ENCODE assay signal across 8 cellular contexts in the genomic region with DNA sequence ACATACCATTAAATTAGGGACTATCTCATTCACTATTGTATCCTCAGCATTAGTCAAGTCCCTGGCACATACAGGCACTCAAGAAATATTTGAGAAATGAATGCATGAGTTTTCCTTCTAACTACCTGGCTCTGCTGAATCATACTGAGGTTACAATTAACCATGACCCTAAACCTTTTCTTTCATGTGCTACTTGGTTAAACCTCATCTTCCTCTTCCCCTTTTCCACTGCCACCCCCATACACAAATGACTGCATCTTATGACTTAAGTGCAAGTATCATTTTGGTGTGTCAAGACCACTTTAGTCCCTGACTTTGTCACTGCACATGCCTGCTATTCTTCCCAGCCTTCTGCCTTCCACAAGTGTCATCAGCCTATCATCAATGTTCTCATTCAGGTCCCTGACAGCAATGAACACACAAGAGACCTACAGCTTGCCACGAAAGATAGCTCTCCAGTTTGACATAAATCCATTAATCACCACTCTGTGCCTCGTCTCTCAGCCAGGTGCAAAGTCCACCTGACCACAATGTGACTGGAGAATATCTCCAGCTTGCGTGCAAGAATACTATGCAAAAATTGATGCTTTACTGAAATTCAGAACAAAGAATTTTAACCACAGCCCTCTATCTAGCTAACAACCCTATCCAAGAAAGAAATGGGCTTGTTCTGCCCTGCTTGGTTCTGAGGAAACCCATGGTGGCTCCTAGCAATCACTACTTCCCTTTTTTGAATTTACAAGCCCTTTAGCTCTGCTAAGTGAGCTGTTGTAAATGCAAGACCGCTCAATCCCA.
A peak's percentile ranks its signal among the peaks of the same experiment; 100 is the strongest.
DNase-seq lines count a peak whose midpoint lies in the region; ATAC-seq and TF ChIP-seq lines count a peak whose summit lies in the region.

No MANE protein-coding gene starts in this region.

- H3K36me3 Mint-ChIP-seq in activated CD4-positive, alpha-beta T cell treated with anti-CD3 and anti-CD28 coated beads, Interleukin-2, amount 10 ng/mL, durations not matched to agents 24 days and 14 days (ENCODE audit: low read depth) = peaks cover 3% of the 10 kb centered on the region
- no peaks in the 10 kb centered on the region for H3K36me3 Mint-ChIP-seq in immature natural killer cell

- H3K9me3 Mint-ChIP-seq in activated CD4-positive, alpha-beta T cell treated with anti-CD3 and anti-CD28 coated beads, Interleukin-2, amount 10 ng/mL, durations not matched to agents 24 days and 14 days = no peaks in the 10 kb centered on the region
- no peaks in the 10 kb centered on the region for H3K9me3 Mint-ChIP-seq in immature natural killer cell

- ATAC-seq in GM21825 (IDR thresholded peaks at IDR 0.05; ENCODE audit: unreplicated experiment) = peak; percentile 51
- ATAC-seq in SK-N-SH treated with all-trans-retinoic acid at 6 μM for 48 hours = peak; percentile 48

- H3K27me3 Mint-ChIP-seq in activated CD4-positive, alpha-beta T cell treated with anti-CD3 and anti-CD28 coated beads, Interleukin-2, amount 10 ng/mL, durations not matched to agents 24 days and 14 days = no peaks in the 10 kb centered on the region
- H3K27me3 Mint-ChIP-seq in immature natural killer cell (ENCODE audit: low read depth in 3 of 3) = peaks cover 0 to 3% (median 0%) of the 10 kb centered on the region in 3 donors

- H3K27ac ChIP-seq in coronary artery = no peak overlapping the region

- no peak for TF ChIP-seq CTCF in coronary artery (IDR thresholded peaks at IDR 0.05)

- H3K27ac Mint-ChIP-seq in activated CD4-positive, alpha-beta T cell treated with anti-CD3 and anti-CD28 coated beads, Interleukin-2, amount 10 ng/mL, durations not matched to agents 24 days and 14 days = peak overlapping the region; percentile 45
- peak overlapping the region in 2 of 6 donors; percentile 28 to 42 for H3K27ac Mint-ChIP-seq in immature natural killer cell

- H3K4me3 Mint-ChIP-seq in activated CD4-positive, alpha-beta T cell treated with anti-CD3 and anti-CD28 coated beads, Interleukin-2, amount 10 ng/mL, durations not matched to agents 24 days and 14 days = peak overlapping the region; percentile 36
- peak overlapping the region in 3 of 5 donors; percentile 3 to 42 (median 24) for H3K4me3 Mint-ChIP-seq in immature natural killer cell

- H3K4me1 Mint-ChIP-seq in activated CD4-positive, alpha-beta T cell treated with anti-CD3 and anti-CD28 coated beads, Interleukin-2, amount 10 ng/mL, durations not matched to agents 24 days and 14 days = peaks cover 54% of the 10 kb centered on the region
- H3K4me1 Mint-ChIP-seq in immature natural killer cell = peaks cover 52 to 81% of the 10 kb centered on the region in 2 donors

- no peak overlapping the region for H3K4me3 ChIP-seq in coronary artery

- intact Hi-C loops in activated CD4-positive, alpha-beta T cell treated with anti-CD3 and anti-CD28 coated beads, Interleukin-2, amount 10 ng/mL, durations not matched to agents 24 days and 14 days (cut with micrococcal nuclease) = loop anchor here (1.0 to 10.0 kb wide), 6 partner anchors 14 to 192 kb away; no protein-coding TSS in a partner anchor

- DNase-seq in activated CD4-positive, alpha-beta T cell treated with anti-CD3 and anti-CD28 coated beads, Interleukin-2, amount 10 ng/mL, durations not matched to agents 24 days and 14 days = peak; percentile 67
- DNase-seq in activated CD4-positive, alpha-beta T cell treated with anti-CD3 and anti-CD28 coated beads, Interleukin-2, amount 50 U/mL, for 4 hours = no peak
- peak; percentile 73 for DNase-seq in HuH-7 (ENCODE audit: low spot score)
- DNase-seq in immature natural killer cell = no peak
- no peak for DNase-seq in NCI-H1930 (lab: John Stamatoyannopoulos, UW)
- no peak for DNase-seq in coronary artery (ENCODE audit: low spot score)

TF ChIP-seq in SK-N-SH treated with all-trans-retinoic acid at 6 μM for 48 hours, 23 proteins besides CTCF, POLR2A, EP300 and RAD21:
- no peak for TF ChIP-seq GLIS3 (CRISPR knock-in tag; IDR thresholded peaks at IDR 0.05)
- peak; percentile 39; the same call in 1 of the 2 replicates for TF ChIP-seq TOX (CRISPR knock-in tag; IDR thresholded peaks at IDR 0.05; ENCODE audit: borderline replicate concordance)
- no peak for TF ChIP-seq ESRRG (CRISPR knock-in tag; IDR thresholded peaks at IDR 0.05)

Comparison
In these comparisons a context has a peak if more than half of its experiments do, and no peak if none do; other contexts are left out.
1. DNase-seq: peak in activated CD4-positive, alpha-beta T cell treated with anti-CD3 and anti-CD28 coated beads, Interleukin-2, amount 10 ng/mL, durations not matched to agents 24 days and 14 days (single experiment) and HuH-7 (single experiment); none in activated CD4-positive, alpha-beta T cell treated with anti-CD3 and anti-CD28 coated beads, Interleukin-2, amount 50 U/mL, for 4 hours (0 of 2), immature natural killer cell (0 of 3), NCI-H1930 (0 of 2) and coronary artery (single experiment).